In the genomic region with DNA sequence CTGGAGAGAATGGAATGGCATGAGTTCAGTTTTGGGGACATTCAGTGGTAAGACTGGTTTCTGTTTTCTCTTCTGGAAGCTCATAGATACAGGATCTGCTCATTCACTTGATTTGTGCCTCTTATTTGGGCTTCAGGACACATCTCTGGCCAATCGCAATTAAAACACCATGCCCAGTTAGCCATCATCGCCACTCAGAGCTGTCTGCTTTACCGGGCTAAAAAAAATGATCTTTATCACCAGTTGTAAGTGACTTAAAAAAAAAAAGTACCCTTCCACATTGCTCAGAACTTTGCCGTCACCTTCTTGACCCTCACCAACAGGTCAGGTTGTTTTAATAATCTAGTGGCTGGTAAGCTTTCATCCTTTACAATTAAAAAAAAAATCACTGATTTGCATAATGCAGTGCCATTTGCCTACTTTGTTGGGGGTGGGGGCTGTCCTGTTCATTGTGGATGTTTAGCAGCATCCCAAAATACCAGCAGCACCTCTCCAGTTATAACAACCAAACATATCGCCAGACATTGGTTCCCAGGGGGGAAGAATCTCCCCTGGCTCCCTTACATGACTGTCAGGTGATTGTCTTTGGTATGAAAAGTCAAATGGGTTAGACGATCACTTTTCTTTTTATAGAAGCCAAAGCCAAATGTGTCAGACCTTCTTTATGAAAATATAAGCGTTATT, we compare ENCODE assay signal across 9 cellular contexts.
DNase-seq lines count a peak whose midpoint lies in the region; ATAC-seq, FAIRE-seq and TF ChIP-seq lines count a peak whose summit lies in the region.
"Had no signal": no experiment of that assay in that cellular context is flagged by ENCODE, and none has a peak within 500 bp of the region (broad histone marks: within the 10 kb centered on the region; RNA-seq: fewer than 3 reads in every experiment).

No MANE protein-coding gene starts in this region.

- FAIRE-seq in D721Med (lab: Jason Lieb, UNC), result no peak
- FAIRE-seq: G401.6 had no signal

- H3K9ac ChIP-seq in mucosa of stomach (ENCODE audit: low read length), result peak overlapping the region; percentile 5

- in situ Hi-C loops in ACHN (cut with HindIII; ENCODE audit: low pct_ligation_motif_present, low pct_unique_long_range_greater_than_20kb, low sequenced_read_pairs), result loop anchor here (25.0 kb wide), 1 partner anchor 266 kb away; no protein-coding TSS in a partner anchor

- H3K27me3 ChIP-seq in mucosa of stomach (ENCODE audit: control insufficient read depth, insufficient read depth, low read length), result no peaks in the 10 kb centered on the region

- ATAC-seq in HG03108 (IDR thresholded peaks at IDR 0.05; ENCODE audit: unreplicated experiment), result no peak
- ATAC-seq in HG03469 (IDR thresholded peaks at IDR 0.05; ENCODE audit: unreplicated experiment), result no peak

- DNase-seq in ACHN, result peak; percentile 22
- DNase-seq in LHCN-M2 (ENCODE audit: low read depth), result peak; percentile 59
- peak; percentile 14 for DNase-seq in cerebellar cortex (ENCODE audit: low spot score)
- DNase-seq in D721Med (ENCODE audit: insufficient read length, low spot score), result no peak
- DNase-seq in GM03348 (ENCODE audit: low spot score), result no peak

- peaks cover 12% of the 10 kb centered on the region for H3K4me1 ChIP-seq in mucosa of stomach (ENCODE audit: control insufficient read depth, insufficient read depth, low read length)

- TF ChIP-seq CTCF in D721Med (IDR thresholded peaks at IDR 0.05; ENCODE audit: insufficient read depth, missing control alignments), result no peak

- no peak overlapping the region for H3K4me3 ChIP-seq in mucosa of stomach (ENCODE audit: low read length)

- no peaks in the 10 kb centered on the region for H3K9me3 ChIP-seq in mucosa of stomach (ENCODE audit: control insufficient read depth, low read length)

- no peaks in the 10 kb centered on the region for H3K36me3 ChIP-seq in mucosa of stomach (ENCODE audit: control insufficient read depth, insufficient read depth, low read length)

Comparison
In these comparisons a context has a peak if more than half of its experiments do, and no peak if none do; other contexts are left out.
1. DNase-seq: peak in ACHN (single experiment), LHCN-M2 (single experiment) and cerebellar cortex (single experiment); none in D721Med (single experiment) and GM03348 (single experiment).